In genomic region chr5:39164529-39165402, GRCh38 we compare ENCODE assay signal across 11 cellular contexts. TPM values are rescaled to one million over a fixed set of nuclear protein-coding genes. Genes with fewer than 3 reads are reported as not detected.
A peak's percentile ranks its signal among the peaks of the same experiment; 100 is the strongest.
DNase-seq lines count a peak whose midpoint lies in the region; ATAC-seq and TF ChIP-seq lines count a peak whose summit lies in the region.
"Had no signal": no experiment of that assay in that cellular context is flagged by ENCODE, and none has a peak within 500 bp of the region (broad histone marks: within the 10 kb centered on the region; RNA-seq: fewer than 3 reads in every experiment).

No MANE protein-coding gene starts in this region.

- H3K9me3 ChIP-seq in CD8-positive, alpha-beta memory T cell (ENCODE audit: low read length) = no peaks in the 10 kb centered on the region
- no peaks in the 10 kb centered on the region for H3K9me3 ChIP-seq in PC-3 (ENCODE audit: low read length)
- H3K9me3 ChIP-seq: ovary had no signal

- POLR2A ChIA-PET in CD8-positive, alpha-beta memory T cell (lab: Charles Lee) = interaction anchor here (0.6 to 2.3 kb wide), 7 partner anchors 10 to 194 kb away, joined by 3 to 18 read pairs (median 3); no protein-coding TSS in a partner anchor
- POLR2A ChIA-PET in PC-3 (lab: Charles Lee; ENCODE audit: unreplicated experiment) = no interaction called here

- H3K4me1 ChIP-seq in CD8-positive, alpha-beta memory T cell (ENCODE audit: insufficient read depth, low read length) = peaks cover 97% of the 10 kb centered on the region
- H3K4me1 ChIP-seq in PC-3 (ENCODE audit: insufficient read depth, low read length) = peaks cover 14% of the 10 kb centered on the region; the same call in 1 of the 2 replicates

- peak overlapping the region; percentile 40 to 94 (median 90) for H3K27ac Mint-ChIP-seq in CD8-positive, alpha-beta memory T cell

- no peak overlapping the region for H3K4me2 ChIP-seq in PC-3 (ENCODE audit: low read length)

- H3K27ac ChIP-seq in CD8-positive, alpha-beta memory T cell (ENCODE audit: low read depth, low read length) = peak overlapping the region; percentile 33
- H3K27ac ChIP-seq in PC-3 (ENCODE audit: low read length) (peak overlapping the region; percentile 70), epithelial cell of prostate (peak overlapping the region; percentile 36)
- H3K27ac ChIP-seq: ovary had no signal

- BruUV-seq in PC-3 (replicated peaks; lab: Mats Ljungman, UMichigan) = no TSS peak

- peak overlapping the region; percentile 36 to 77 (median 67) for H3K4me3 Mint-ChIP-seq in CD8-positive, alpha-beta memory T cell

- ATAC-seq in GM21447 (IDR thresholded peaks at IDR 0.05; ENCODE audit: unreplicated experiment) = peak; percentile 82
- peak; percentile 98 for ATAC-seq in PC-3

- H4K20me1 ChIP-seq in PC-3 (ENCODE audit: low read length) = no peaks in the 10 kb centered on the region

- intact Hi-C loops in PC-3 (cut with micrococcal nuclease) = no loop called here

- H3K4me3 ChIP-seq in CD8-positive, alpha-beta memory T cell (ENCODE audit: low read length) = peak overlapping the region; percentile 11
- no peak overlapping the region for H3K4me3 ChIP-seq in PC-3 (ENCODE audit: low read length)
- H3K4me3 ChIP-seq: ovary had no signal

- no peaks in the 10 kb centered on the region for H3K27me3 ChIP-seq in CD8-positive, alpha-beta memory T cell (ENCODE audit: insufficient read depth, low read length, poor library complexity, severe bottlenecking)
- H3K27me3 ChIP-seq in PC-3 (ENCODE audit: low read length) = no peaks in the 10 kb centered on the region
- H3K27me3 ChIP-seq: ovary had no signal

- DNase-seq in CD8-positive, alpha-beta memory T cell = peak in 1 of 5 donors; percentile 16
- DNase-seq in PC-3 = peak; percentile 78
- peak; percentile 61 for DNase-seq in epithelial cell of prostate (ENCODE audit: low read depth, low spot score)
- no peak for DNase-seq in anterior cingulate cortex (lab: John Stamatoyannopoulos, UW)
- no peak for DNase-seq in NCI-H187 (lab: John Stamatoyannopoulos, UW)
- no peak for DNase-seq in NCI-H1694 (lab: John Stamatoyannopoulos, UW)
- DNase-seq in midbrain (lab: John Stamatoyannopoulos, UW) = no peak
- DNase-seq: activated gamma-delta T cell, ovary had no signal

- H3K36me3 Mint-ChIP-seq in CD8-positive, alpha-beta memory T cell = peaks cover 9 to 45% (median 22%) of the 10 kb centered on the region in 3 donors
- H3K36me3 Mint-ChIP-seq: IgD-negative memory B cell had no signal

- no peaks in the 10 kb centered on the region for H3K36me3 ChIP-seq in CD8-positive, alpha-beta memory T cell (ENCODE audit: insufficient read depth, low read length)
- no peaks in the 10 kb centered on the region for H3K36me3 ChIP-seq in PC-3 (ENCODE audit: low read depth, low read length)
- H3K36me3 ChIP-seq: ovary had no signal

- H2AFZ ChIP-seq in PC-3 (ENCODE audit: low read length) = no peak overlapping the region

- no peaks in the 10 kb centered on the region for H3K27me3 Mint-ChIP-seq in CD8-positive, alpha-beta memory T cell

- no peaks in the 10 kb centered on the region for H3K79me2 ChIP-seq in PC-3 (ENCODE audit: low read length)

- peaks cover 89 to 98% (median 97%) of the 10 kb centered on the region in 3 donors for H3K4me1 Mint-ChIP-seq in CD8-positive, alpha-beta memory T cell

- no peaks in the 10 kb centered on the region for H3K9me2 ChIP-seq in PC-3 (replicated peaks; ENCODE audit: low read length)

- no peak for TF ChIP-seq CTCF in PC-3 (conservative IDR thresholded peaks at IDR 0.05; ENCODE audit: low read depth, low read length)

- no peaks in the 10 kb centered on the region for H3F3A ChIP-seq in PC-3 (ENCODE audit: low read length, unreplicated experiment)

- H3K9ac ChIP-seq in PC-3 (ENCODE audit: low read length) = peak overlapping the region; percentile 4; the same call in 1 of the 2 replicates

- CTCF ChIA-PET in CD8-positive, alpha-beta memory T cell (lab: Charles Lee) = interaction anchor here (0.9 to 2.6 kb wide), 13 partner anchors 9 to 116 kb away, joined by 3 to 17 read pairs (median 4); no protein-coding TSS in a partner anchor
- CTCF ChIA-PET in PC-3 (lab: Charles Lee) = no interaction called here

- H3K9me3 Mint-ChIP-seq in CD8-positive, alpha-beta memory T cell = no peaks in the 10 kb centered on the region
- H3K9me3 Mint-ChIP-seq: IgD-negative memory B cell had no signal

RNA-seq across cellular contexts. Expression of gene FYB1, which starts 54.6 kb away (rescaled TPM):
- total RNA-seq in CD8-positive, alpha-beta memory T cell = 10 to 100 TPM; 75.9 to 84.2 TPM
- 282 TPM for polyA plus RNA-seq in CD8-positive, alpha-beta memory T cell
- total RNA-seq in PC-3 (2014; rRNA removed) = 0.81 and 1.1 TPM in 2 replicates

Comparison
In these comparisons a context has a peak if more than half of its experiments do, and no peak if none do; other contexts are left out.
1. DNase-seq: peak in PC-3 (single experiment) and epithelial cell of prostate (single experiment); none in anterior cingulate cortex (0 of 58), NCI-H187 (0 of 2), NCI-H1694 (single experiment) and midbrain (single experiment).
2. RNA of gene FYB1, which starts 54.6 kb away (total RNA-seq): 75.9 to 84.2 TPM in CD8-positive, alpha-beta memory T cell; 0.81 to 1.1 TPM in PC-3; every median in the first group is over 10 times any median in the second.
3. Peak in every context shown above with its lines, with median percentiles within 50 percentile points of each other: H3K27ac ChIP-seq.